ENCODE assay signal across 1 cellular context in the genomic region with DNA sequence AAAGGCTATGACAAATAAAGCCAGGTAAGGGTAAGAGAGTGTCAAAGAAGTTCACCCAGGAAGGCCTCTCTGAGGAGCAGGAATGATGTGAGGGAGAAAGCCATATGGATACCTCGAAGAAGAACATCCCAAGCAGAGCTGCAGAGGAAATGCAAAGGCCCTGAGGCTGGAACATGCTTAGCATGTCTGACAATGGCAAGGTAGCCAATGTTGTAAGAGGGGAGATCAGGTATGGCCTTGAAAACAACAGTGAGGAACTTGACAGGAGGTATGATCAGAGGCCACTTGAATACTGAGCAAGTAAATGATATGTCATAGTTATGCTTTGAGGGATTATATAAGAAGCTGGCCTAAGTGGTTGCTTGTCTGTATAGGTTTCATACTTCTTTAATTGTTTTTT.
TF ChIP-seq lines count a peak whose summit lies in the region.

No MANE protein-coding gene starts in this region.

TF ChIP-seq in IMR-90, 13 proteins besides CTCF, POLR2A, EP300 and RAD21:
- TF ChIP-seq MXI1 (IDR thresholded peaks at IDR 0.05; ENCODE audit: borderline replicate concordance, low read depth, low read length) (no peak), BHLHE40 (IDR thresholded peaks at IDR 0.05; ENCODE audit: low read depth, low read length) (no peak), USF2 (IDR thresholded peaks at IDR 0.05; ENCODE audit: low read depth, low read length) (no peak), CHD1 (IDR thresholded peaks at IDR 0.05; ENCODE audit: low read depth, low read length) (no peak), RCOR1 (IDR thresholded peaks at IDR 0.05; ENCODE audit: insufficient replicate concordance, low read length) (no peak), FOS (IDR thresholded peaks at IDR 0.05; ENCODE audit: low read depth, low read length) (no peak), SMC3 (IDR thresholded peaks at IDR 0.05; ENCODE audit: low read depth, low read length) (no peak), MAFK (IDR thresholded peaks at IDR 0.05; ENCODE audit: low read depth, low read length) (no peak), RFX5 (IDR thresholded peaks at IDR 0.05; ENCODE audit: low read depth, low read length) (no peak), MAZ (IDR thresholded peaks at IDR 0.05; ENCODE audit: borderline replicate concordance, low read depth, low read length) (no peak), ELK1 (IDR thresholded peaks at IDR 0.05; ENCODE audit: borderline replicate concordance, low read depth, low read length) (no peak), NFE2L2 (IDR thresholded peaks at IDR 0.05; ENCODE audit: low read depth, low read length) (no peak), CEBPB (IDR thresholded peaks at IDR 0.05; ENCODE audit: low read depth, low read length) (no peak)
TF ChIP-seq in IMR-90: peak in this region for 0.
